16 cellular contexts compared by ENCODE assay signal in the genomic region with DNA sequence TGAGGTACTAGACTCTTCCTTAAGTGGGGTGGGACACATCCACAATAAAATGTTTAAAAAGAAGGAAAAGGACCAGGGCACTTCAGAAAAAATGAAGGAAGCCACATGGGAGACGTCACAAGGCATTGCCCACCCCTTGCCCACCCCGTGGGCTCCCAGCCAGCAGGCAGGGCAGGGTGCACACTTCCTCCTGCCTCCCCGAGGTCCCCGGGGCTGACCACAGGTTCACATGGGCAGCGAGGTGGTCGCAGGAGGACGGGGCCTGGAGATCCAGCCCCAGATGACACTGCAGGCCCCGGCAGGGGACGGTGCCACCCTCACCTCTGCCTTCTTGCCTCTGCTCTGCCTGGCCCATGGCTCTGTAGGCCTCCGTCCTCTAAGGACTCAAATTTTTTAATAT. TPM values are rescaled to one million over a fixed set of nuclear protein-coding genes. Genes with fewer than 3 reads are reported as not detected.
DNase-seq lines count a peak whose midpoint lies in the region; ATAC-seq and TF ChIP-seq lines count a peak whose summit lies in the region.
"Had no signal": no experiment of that assay in that cellular context is flagged by ENCODE, and none has a peak within 500 bp of the region (broad histone marks: within the 10 kb centered on the region; RNA-seq: fewer than 3 reads in every experiment).

No MANE protein-coding gene starts in this region.

- intact Hi-C loops in Right ventricle myocardium inferior (cut with DNase I), result no loop called here
- intact Hi-C loops in dendritic cell treated with granulocyte-macrophage colony-stimulating factor and Interleukin-4, amounts not matched to agents 40 ng/mL and 50 ng/mL, for 4 days (cut with micrococcal nuclease), result no loop called here

- H3K4me3 Mint-ChIP-seq in dendritic cell treated with granulocyte-macrophage colony-stimulating factor and Interleukin-4, amounts not matched to agents 40 ng/mL and 50 ng/mL, for 4 days, result no peak overlapping the region
- H3K4me3 Mint-ChIP-seq: CD8-positive, alpha-beta T cell had no signal

- H2AFZ ChIP-seq in neuronal stem cell (ENCODE audit: low read length), result no peak overlapping the region

- WGBS in neuronal stem cell (ENCODE audit: extremely low coverage in 2 of 2, insufficient read length in 2 of 2, insufficient replicate concordance in 1 of 2), 2 donors, result no CpG with 5 or more reads among the region's 10 CpGs

- H3K27ac Mint-ChIP-seq in dendritic cell treated with granulocyte-macrophage colony-stimulating factor and Interleukin-4, amounts not matched to agents 40 ng/mL and 50 ng/mL, for 4 days, result peak overlapping the region; percentile 70
- H3K27ac Mint-ChIP-seq: CD8-positive, alpha-beta T cell had no signal

- peaks cover 0 to 14% of the 10 kb centered on the region in 2 donors for H3K4me1 ChIP-seq in right atrium auricular region
- peaks cover 26% of the 10 kb centered on the region in 2 donors for H3K4me1 ChIP-seq in neuronal stem cell (ENCODE audit: control insufficient read depth in 2 of 2, insufficient read depth in 1 of 2, low read depth in 1 of 2, low read length in 2 of 2)

- H3K27me3 Mint-ChIP-seq in dendritic cell treated with granulocyte-macrophage colony-stimulating factor and Interleukin-4, amounts not matched to agents 40 ng/mL and 50 ng/mL, for 4 days, result no peaks in the 10 kb centered on the region

- DNase-seq in Right ventricle myocardium inferior (ENCODE audit: missing footprints) (peak; percentile 45), right atrium auricular region (ENCODE audit: low spot score) (no peak), neuronal stem cell (ENCODE audit: low spot score) (no peak), OCI-M1 (lab: John Stamatoyannopoulos, UW) (no peak)
- DNase-seq in stimulated activated CD4-positive, alpha-beta T cell treated with anti-CD3 and anti-CD28 coated beads, Interleukin-2, amount 100 ng/mL, for 24 hours, result no peak
- DNase-seq: AML-193; Calu3; CD8-positive, alpha-beta T cell; DMS79 treated with DMSO at 0.1 percent for 48 hours; GF-D8 had no signal

- H2AK5ac ChIP-seq in neuronal stem cell (ENCODE audit: low read depth, low read length), result peak overlapping the region; percentile 98

- peak overlapping the region; percentile 58 for H2BK15ac ChIP-seq in neuronal stem cell (ENCODE audit: low read length)

- no peak overlapping the region for H3K27ac ChIP-seq in right atrium auricular region
- no peak overlapping the region for H3K27ac ChIP-seq in neuronal stem cell (replicated peaks; ENCODE audit: low read length)
- H3K27ac ChIP-seq: 22Rv1 had no signal

- no peak overlapping the region for H3K4me2 ChIP-seq in neuronal stem cell (ENCODE audit: insufficient read depth, low read length, poor library complexity, severe bottlenecking)
- H3K4me2 ChIP-seq: A549 had no signal

- H2BK120ac ChIP-seq in neuronal stem cell (ENCODE audit: low read depth, low read length), result no peak overlapping the region

- no peak overlapping the region for H3K23ac ChIP-seq in neuronal stem cell (ENCODE audit: low read depth, low read length, poor library complexity)

- H3K18ac ChIP-seq in neuronal stem cell (ENCODE audit: low read length), result peak overlapping the region; percentile 89

- no peaks in the 10 kb centered on the region for H3K27me3 ChIP-seq in right atrium auricular region
- no peaks in the 10 kb centered on the region for H3K27me3 ChIP-seq in neuronal stem cell (ENCODE audit: control insufficient read depth in 3 of 3, insufficient read depth in 3 of 3, low read depth in 1 of 3, low read length in 3 of 3)

- ATAC-seq in Right ventricle myocardium inferior (no peak), HG03571 (IDR thresholded peaks at IDR 0.05; ENCODE audit: unreplicated experiment) (no peak)
- ATAC-seq: A549; CD8-positive, alpha-beta T cell; GM12878 had no signal

- H3K9me3 ChIP-seq in right atrium auricular region (no peaks in the 10 kb centered on the region), neuronal stem cell (replicated peaks in 1 of 2; ENCODE audit: control insufficient read depth in 2 of 2, insufficient read depth in 1 of 2, low read depth in 1 of 2, low read length in 2 of 2) (peaks cover 7 to 11% of the 10 kb centered on the region in 2 donors)
- H3K9me3 ChIP-seq: A549, HAP-1 had no signal

- H3K79me1 ChIP-seq in neuronal stem cell (ENCODE audit: low read depth, low read length), result peaks cover 5% of the 10 kb centered on the region

- no peak overlapping the region for H3K4ac ChIP-seq in neuronal stem cell (ENCODE audit: low read length)

- H4K8ac ChIP-seq in neuronal stem cell (ENCODE audit: low read depth, low read length), result no peak overlapping the region

- no peaks in the 10 kb centered on the region for H3K36me3 Mint-ChIP-seq in dendritic cell treated with granulocyte-macrophage colony-stimulating factor and Interleukin-4, amounts not matched to agents 40 ng/mL and 50 ng/mL, for 4 days (ENCODE audit: low read depth)
- H3K36me3 Mint-ChIP-seq: CD8-positive, alpha-beta T cell had no signal

- no peak overlapping the region for H3K14ac ChIP-seq in neuronal stem cell (ENCODE audit: low read length)

- no peak overlapping the region for H4K91ac ChIP-seq in neuronal stem cell (ENCODE audit: low read depth, low read length, poor library complexity)

- H3K4me1 Mint-ChIP-seq in dendritic cell treated with granulocyte-macrophage colony-stimulating factor and Interleukin-4, amounts not matched to agents 40 ng/mL and 50 ng/mL, for 4 days (ENCODE audit: low read depth), result peaks cover 53% of the 10 kb centered on the region

- no peak overlapping the region for H2BK5ac ChIP-seq in neuronal stem cell (ENCODE audit: low read length)

- no peaks in the 10 kb centered on the region for H3K36me3 ChIP-seq in right atrium auricular region
- no peaks in the 10 kb centered on the region for H3K36me3 ChIP-seq in neuronal stem cell (replicated peaks in 1 of 2; ENCODE audit: control insufficient read depth in 2 of 2, insufficient read depth in 2 of 2, low read length in 2 of 2)
- H3K36me3 ChIP-seq: HAP-1 had no signal

- TF ChIP-seq CTCF in right atrium auricular region (IDR thresholded peaks at IDR 0.05), result no peak

- H2BK12ac ChIP-seq in neuronal stem cell (ENCODE audit: low read length), result no peak overlapping the region

- no peaks in the 10 kb centered on the region for H3K9me3 Mint-ChIP-seq in dendritic cell treated with granulocyte-macrophage colony-stimulating factor and Interleukin-4, amounts not matched to agents 40 ng/mL and 50 ng/mL, for 4 days
- H3K9me3 Mint-ChIP-seq: CD8-positive, alpha-beta T cell had no signal

- H3K4me3 ChIP-seq in right atrium auricular region (no peak overlapping the region), neuronal stem cell (ENCODE audit: low read length in 2 of 2) (no peak overlapping the region)
- H3K4me3 ChIP-seq: A549, GM12878, HAP-1 had no signal

- no peak overlapping the region for H3K9ac ChIP-seq in neuronal stem cell (ENCODE audit: low read depth, low read length, poor library complexity)

RNA-seq across cellular contexts. Expression of a gene that starts 45.6 kb away (rescaled TPM):
- total RNA-seq in Right ventricle myocardium inferior (22.3 TPM), right atrium auricular region (1 to 10 TPM; 7.7 to 8.1 TPM)
- polyA plus RNA-seq in neuronal stem cell (2013, experiment 1 of 2), result 2.1 TPM
- 2.0 TPM for polyA plus RNA-seq in neuronal stem cell (2013, experiment 2 of 2)
